ENCODE assay signal across 1 cellular context in genomic region chr1:16706302-16706701, GRCh38. TPM values are rescaled to one million over a fixed set of nuclear protein-coding genes. Genes with fewer than 3 reads are reported as not detected.
"Had no signal": no experiment of that assay in that cellular context is flagged by ENCODE, and none has a peak within 500 bp of the region (broad histone marks: within the 10 kb centered on the region; RNA-seq: fewer than 3 reads in every experiment).

No MANE protein-coding gene starts in this region.

RNA-seq across cellular contexts. Expression of gene RNU1-4, which starts 34.0 kb away (rescaled TPM):
- total RNA-seq: HT1080 had no signal

RNA-seq across cellular contexts. Expression of gene RNU1-3, which starts 39.6 kb away (rescaled TPM):
- total RNA-seq: HT1080 had no signal
